In the genomic region with DNA sequence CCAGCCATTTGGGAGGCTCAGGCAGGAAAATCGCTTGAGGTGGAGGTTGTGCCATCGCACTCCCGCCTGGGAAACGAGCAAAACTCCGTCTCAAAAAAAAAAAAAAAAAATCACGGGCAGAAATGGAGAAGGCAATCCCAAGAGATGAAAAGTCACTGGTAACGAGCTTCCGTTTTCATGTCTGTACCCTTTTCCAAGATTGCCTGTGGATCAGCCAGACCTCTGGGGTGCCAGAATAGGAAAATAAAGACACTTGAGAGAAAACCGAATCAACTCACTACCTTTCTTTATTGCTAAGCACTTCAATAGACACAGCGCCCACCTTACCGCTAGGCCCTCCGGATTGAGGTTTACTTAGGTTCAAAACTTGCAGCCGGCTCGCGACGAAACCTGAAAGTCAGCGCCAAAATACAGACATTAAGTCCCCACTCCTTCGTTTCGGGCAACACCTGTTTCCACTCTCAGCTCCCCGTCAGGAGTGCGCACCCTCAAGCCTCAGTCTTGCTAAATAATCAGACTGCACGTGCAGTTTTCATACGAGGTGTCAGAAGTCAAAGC, we compare ENCODE assay signal across 8 cellular contexts. TPM values are rescaled to one million over a fixed set of nuclear protein-coding genes. Genes with fewer than 3 reads are reported as not detected.
A peak's percentile ranks its signal among the peaks of the same experiment; 100 is the strongest.
DNase-seq lines count a peak whose midpoint lies in the region; ATAC-seq and TF ChIP-seq lines count a peak whose summit lies in the region.

No MANE protein-coding gene starts in this region.

- peak in 1 of 2 donors; percentile 3 for ATAC-seq in gastrocnemius medialis
- no peak for ATAC-seq in GM21717 (IDR thresholded peaks at IDR 0.05; ENCODE audit: unreplicated experiment)
- ATAC-seq in GM21737 (IDR thresholded peaks at IDR 0.05; ENCODE audit: unreplicated experiment) = no peak

- H3K36me3 ChIP-seq in H7 (replicated peaks; ENCODE audit: control insufficient read depth, insufficient read depth, low read length) = peaks cover 22% of the 10 kb centered on the region
- peaks cover 25% of the 10 kb centered on the region for H3K36me3 ChIP-seq in SU-DHL-6 (ENCODE audit: low read length)
- peaks cover 0 to 29% (median 6%) of the 10 kb centered on the region in 3 donors for H3K36me3 ChIP-seq in esophagus squamous epithelium
- no peaks in the 10 kb centered on the region for H3K36me3 ChIP-seq in gastrocnemius medialis

- H3K4me3 ChIP-seq in H7 (ENCODE audit: insufficient read depth, low read depth, low read length) (peak overlapping the region; percentile 99), SU-DHL-6 (ENCODE audit: insufficient read depth, low read length, poor library complexity, severe bottlenecking) (peak overlapping the region; percentile 100), esophagus squamous epithelium (peak overlapping the region; percentile 78 to 91 (median 82)), gastrocnemius medialis (peak overlapping the region; percentile 60 to 89 (median 82))

- H3K4me1 ChIP-seq in esophagus squamous epithelium (peaks cover 83 to 91% (median 84%) of the 10 kb centered on the region in 3 donors), gastrocnemius medialis (peaks cover 53 to 62% of the 10 kb centered on the region in 2 donors)

- H3K9ac ChIP-seq in SU-DHL-6 (ENCODE audit: low read length) = peak overlapping the region; percentile 100

- no peaks in the 10 kb centered on the region; the same call in 1 of the 2 replicates for H3K27me3 ChIP-seq in H7 (ENCODE audit: control insufficient read depth, insufficient read depth, low read length)
- H3K27me3 ChIP-seq in SU-DHL-6 (ENCODE audit: low read length) = no peaks in the 10 kb centered on the region
- H3K27me3 ChIP-seq in esophagus squamous epithelium = no peaks in the 10 kb centered on the region
- no peaks in the 10 kb centered on the region for H3K27me3 ChIP-seq in gastrocnemius medialis

- H3K9me3 ChIP-seq in SU-DHL-6 (ENCODE audit: insufficient read depth, low read length) = no peaks in the 10 kb centered on the region
- H3K9me3 ChIP-seq in esophagus squamous epithelium = no peaks in the 10 kb centered on the region
- no peaks in the 10 kb centered on the region for H3K9me3 ChIP-seq in gastrocnemius medialis

- in situ Hi-C loops in gastrocnemius medialis (cut with MboI; ENCODE audit: low sequenced_read_pairs in 4 of 4) = no loop called here

- TF ChIP-seq CTCF in SU-DHL-6 (IDR thresholded peaks at IDR 0.05; ENCODE audit: insufficient read depth, low read length, poor library complexity, severe bottlenecking) (no peak), esophagus squamous epithelium (IDR thresholded peaks at IDR 0.05) (no peak), gastrocnemius medialis (IDR thresholded peaks at IDR 0.05 in 4 of 5, conservative IDR thresholded peaks at IDR 0.05 in 1 of 5) (peak in 1 of 5 experiments; percentile 18)

- peaks cover 55% of the 10 kb centered on the region for H3F3A ChIP-seq in SU-DHL-6 (ENCODE audit: insufficient read depth)

- H3K9me2 ChIP-seq in SU-DHL-6 (replicated peaks; ENCODE audit: insufficient read depth, low read length) = no peaks in the 10 kb centered on the region

- 2 to 3% methylated on average over 17 to 22 of the region's 23 CpGs for WGBS in esophagus squamous epithelium, 2 donors

- peaks cover 9% of the 10 kb centered on the region; the same call in 1 of the 2 replicates for H4K20me1 ChIP-seq in SU-DHL-6 (ENCODE audit: low read depth, low read length)

- intact Hi-C loops in esophagus squamous epithelium (cut with DNase I) (no loop called here), gastrocnemius medialis (cut with DNase I; ENCODE audit: low total_unique reads) (loop anchor here (1.0 to 5.0 kb wide), 4 partner anchors 57 to 518 kb away; partner anchors contain the start of genes ECI1 and RNPS1)

- H3K27ac ChIP-seq in SU-DHL-6 (ENCODE audit: low read depth, low read length) = peak overlapping the region; percentile 72
- peak overlapping the region; percentile 87 to 92 (median 90) for H3K27ac ChIP-seq in esophagus squamous epithelium
- H3K27ac ChIP-seq in gastrocnemius medialis = peak overlapping the region; percentile 84 to 90 (median 86)

- TF ChIP-seq POLR2A in esophagus squamous epithelium (IDR thresholded peaks at IDR 0.05) (no peak), gastrocnemius medialis (IDR thresholded peaks at IDR 0.05) (no peak)

- H3K4me2 ChIP-seq in SU-DHL-6 (ENCODE audit: low read depth, low read length, poor library complexity, severe bottlenecking) = peak overlapping the region; percentile 79

- DNase-seq in H7 = no peak
- DNase-seq in esophagus squamous epithelium (lab: John Stamatoyannopoulos, UW) = no peak
- DNase-seq in gastrocnemius medialis = no peak
- no peak for DNase-seq in occipital lobe (lab: John Stamatoyannopoulos, UW)
- no peak for DNase-seq in NCI-H146 (lab: John Stamatoyannopoulos, UW)

- H3K79me2 ChIP-seq in SU-DHL-6 (ENCODE audit: insufficient read depth, low read length) = peaks cover 58% of the 10 kb centered on the region

- H2AFZ ChIP-seq in SU-DHL-6 (ENCODE audit: low read depth, low read length, severe bottlenecking) = no peak overlapping the region

RNA-seq across cellular contexts. Expression of gene TRAF7, which starts 1.0 kb away (rescaled TPM):
- 147 and 153 TPM in 2 replicates for total RNA-seq in H7 (2014; rRNA removed; shearing (Covaris generic))
- 10 to 100 TPM; 46.9 to 79.6 (median 73.2) TPM for total RNA-seq in esophagus squamous epithelium
- 10 to 100 TPM; 39.5 to 71.4 (median 55.9) TPM for total RNA-seq in gastrocnemius medialis
- 35.6 TPM for total RNA-seq in occipital lobe

RNA-seq across cellular contexts. Expression of gene RAB26, which starts 6.2 kb away (rescaled TPM):
- total RNA-seq in H7 (2014; rRNA removed; shearing (Covaris generic)) = 9.2 and 10.7 TPM in 2 replicates
- total RNA-seq in esophagus squamous epithelium (1 to 10 TPM in 2 of 4 donors, under 1 TPM in 2; 0.26 to 4.2 (median 0.99) TPM), gastrocnemius medialis (1 to 10 TPM in 2 of 4 donors, not detected in 2; 1.3 to 4.2 TPM), occipital lobe (5.8 TPM)

RNA-seq across cellular contexts. Expression of gene PKD1, which starts 18.9 kb away (rescaled TPM):
- 45.6 and 64.4 TPM in 2 replicates for total RNA-seq in H7 (2014; rRNA removed; shearing (Covaris generic))
- total RNA-seq in esophagus squamous epithelium (100 to 1,000 TPM in 1 of 4 donors, 10 to 100 TPM in 3; 34.1 to 123 (median 64.1) TPM), gastrocnemius medialis (100 to 1,000 TPM; 168 to 376 (median 339) TPM), occipital lobe (70.3 TPM)

RNA-seq across cellular contexts. Expression of gene CASKIN1, which starts 41.8 kb away (rescaled TPM):
- total RNA-seq in H7 (2014; rRNA removed; shearing (Covaris generic)) = 1.5 and 2.0 TPM in 2 replicates
- under 1 TPM in 2 of 4 donors, not detected in 2; 0.04 to 0.38 TPM for total RNA-seq in esophagus squamous epithelium
- under 1 TPM in 3 of 4 donors, not detected in 1; 0.07 to 0.51 (median 0.10) TPM for total RNA-seq in gastrocnemius medialis
- total RNA-seq in occipital lobe = 23.6 TPM

RNA-seq across cellular contexts. Expression of gene MLST8, which starts 50.6 kb away (rescaled TPM):
- 25.4 and 28.6 TPM in 2 replicates for total RNA-seq in H7 (2014; rRNA removed; shearing (Covaris generic))
- total RNA-seq in esophagus squamous epithelium = 10 to 100 TPM; 33.1 to 48.8 (median 42.8) TPM
- 10 to 100 TPM; 40.3 to 77.0 (median 73.5) TPM for total RNA-seq in gastrocnemius medialis
- 10.5 TPM for total RNA-seq in occipital lobe
